In the genomic region with DNA sequence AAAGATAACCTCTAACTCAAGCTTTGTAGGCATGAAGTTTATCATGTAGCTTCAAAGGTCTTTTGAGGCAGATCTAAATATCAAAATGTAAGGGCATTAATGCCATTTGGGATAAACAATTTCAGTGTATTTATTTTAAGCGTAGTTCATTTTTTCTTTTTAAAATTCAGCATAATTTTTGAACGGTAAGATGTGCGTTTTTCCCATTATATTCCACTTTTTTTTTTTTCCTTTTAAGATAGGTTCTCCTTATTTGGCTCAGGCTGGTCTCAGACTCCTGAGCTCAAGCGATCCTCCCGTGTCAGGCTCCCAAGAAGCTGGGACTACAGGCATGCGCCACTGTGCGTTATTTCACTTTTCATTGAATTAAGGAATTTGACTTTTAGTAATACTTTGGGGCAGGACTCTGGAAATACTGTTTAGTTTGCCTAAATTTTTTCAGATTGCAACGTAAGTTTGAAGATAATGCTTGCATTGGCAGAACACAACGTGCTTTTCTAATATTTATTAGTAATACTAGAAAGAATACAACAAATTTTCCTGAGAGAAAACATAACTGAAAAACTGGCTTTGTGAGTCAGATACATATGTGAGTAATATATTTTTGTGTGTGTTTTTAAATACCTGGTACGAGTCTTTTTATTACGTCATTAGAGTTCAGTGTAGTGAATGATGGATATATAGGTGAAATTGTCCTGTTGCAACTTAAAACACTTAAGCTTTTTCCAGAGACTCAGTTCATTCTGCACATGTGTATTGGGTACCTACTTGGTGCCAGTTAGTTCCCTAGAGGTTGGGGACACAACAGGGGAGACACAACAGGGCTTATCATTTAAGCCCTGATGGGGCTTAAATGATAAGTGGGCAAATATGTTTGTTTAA, we compare ENCODE assay signal across 8 cellular contexts. TPM values are rescaled to one million over a fixed set of nuclear protein-coding genes. Genes with fewer than 3 reads are reported as not detected.
DNase-seq lines count a peak whose midpoint lies in the region; ATAC-seq and TF ChIP-seq lines count a peak whose summit lies in the region.

No MANE protein-coding gene starts in this region.

- no peaks in the 10 kb centered on the region for H3K27me3 ChIP-seq in suprapubic skin

- peaks cover under 1% of the 10 kb centered on the region for H3K9me3 ChIP-seq in suprapubic skin

- no peak for TF ChIP-seq CTCF in activated B cell treated with CpG ODN at 0.5 μM for 24 hours (IDR thresholded peaks at IDR 0.05)
- TF ChIP-seq CTCF in suprapubic skin (IDR thresholded peaks at IDR 0.05) = no peak
- no peak for TF ChIP-seq CTCF in osteocyte (IDR thresholded peaks at IDR 0.05)

- POLR2A ChIA-PET in activated B cell treated with CpG ODN at 0.5 μM for 24 hours (lab: Charles Lee) = interaction anchor here (0.6 to 5.8 kb wide), 20 partner anchors 8 to 183 kb away, joined by 3 to 119 read pairs (median 6); no protein-coding TSS in a partner anchor

- no peaks in the 10 kb centered on the region for H3K9me3 Mint-ChIP-seq in activated naive CD4-positive, alpha-beta T cell treated with anti-CD3 and anti-CD28 coated beads, Interleukin-2, amount 50 U/mL, for 24 hours
- H3K9me3 Mint-ChIP-seq in activated B cell treated with CpG ODN at 0.5 μM for 24 hours (peaks cover 3% of the 10 kb centered on the region), immature natural killer cell (peaks cover 0 to 5% (median 0%) of the 10 kb centered on the region in 6 donors), osteocyte (ENCODE audit: unreplicated experiment) (no peaks in the 10 kb centered on the region)

- TF ChIP-seq POLR2A in suprapubic skin (IDR thresholded peaks at IDR 0.05) = no peak

- intact Hi-C loops in activated B cell treated with CpG ODN at 0.5 μM for 24 hours (cut with micrococcal nuclease) = loop anchor here (2.0 to 5.0 kb wide), 4 partner anchors 22 to 355 kb away; a partner anchor contains a TSS

- peaks cover 18% of the 10 kb centered on the region for H3K4me1 ChIP-seq in suprapubic skin

- DNase-seq in activated naive CD4-positive, alpha-beta T cell (lab: John Stamatoyannopoulos, UW) = no peak
- no peak for DNase-seq in activated B cell treated with CpG ODN at 0.5 μM for 24 hours
- DNase-seq in immature natural killer cell = no peak
- DNase-seq in suprapubic skin (ENCODE audit: low spot score in 2 of 2) = no peak
- no peak for DNase-seq in AG08395 (ENCODE audit: low spot score)
- DNase-seq in osteocyte (ENCODE audit: extremely low spot score, unreplicated experiment) = no peak

- no peak for TF ChIP-seq EP300 in suprapubic skin (IDR thresholded peaks at IDR 0.05)

- ATAC-seq in activated B cell treated with CpG ODN at 0.5 μM for 24 hours (ENCODE audit: low read depth) (no peak), GM19395 (IDR thresholded peaks at IDR 0.05; ENCODE audit: unreplicated experiment) (no peak)

- H3K4me3 Mint-ChIP-seq in activated naive CD4-positive, alpha-beta T cell treated with anti-CD3 and anti-CD28 coated beads, Interleukin-2, amount 50 U/mL, for 24 hours = no peak overlapping the region
- peak overlapping the region; percentile 92 for H3K4me3 Mint-ChIP-seq in activated B cell treated with CpG ODN at 0.5 μM for 24 hours
- peak overlapping the region in 3 of 5 donors; percentile 81 to 90 (median 82) for H3K4me3 Mint-ChIP-seq in immature natural killer cell
- H3K4me3 Mint-ChIP-seq in osteocyte (ENCODE audit: unreplicated experiment) = no peak overlapping the region

- H3K4me1 Mint-ChIP-seq in activated naive CD4-positive, alpha-beta T cell treated with anti-CD3 and anti-CD28 coated beads, Interleukin-2, amount 50 U/mL, for 24 hours = peaks cover 31% of the 10 kb centered on the region
- H3K4me1 Mint-ChIP-seq in activated B cell treated with CpG ODN at 0.5 μM for 24 hours (peaks cover 62% of the 10 kb centered on the region), immature natural killer cell (peaks cover 11 to 26% of the 10 kb centered on the region in 2 donors), osteocyte (ENCODE audit: unreplicated experiment) (peaks cover 19% of the 10 kb centered on the region)

- H3K27ac ChIP-seq in suprapubic skin = no peak overlapping the region

- WGBS in suprapubic skin = 58% methylated on average over 11 of the region's 11 CpGs

- H3K27ac Mint-ChIP-seq in activated naive CD4-positive, alpha-beta T cell treated with anti-CD3 and anti-CD28 coated beads, Interleukin-2, amount 50 U/mL, for 24 hours = peak overlapping the region; percentile 30
- peak overlapping the region; percentile 96 for H3K27ac Mint-ChIP-seq in activated B cell treated with CpG ODN at 0.5 μM for 24 hours
- H3K27ac Mint-ChIP-seq in immature natural killer cell = no peak overlapping the region
- no peak overlapping the region for H3K27ac Mint-ChIP-seq in osteocyte (ENCODE audit: unreplicated experiment)

- H3K4me3 ChIP-seq in suprapubic skin = peak overlapping the region; percentile 78

- CTCF ChIA-PET in activated B cell treated with CpG ODN at 0.5 μM for 24 hours (lab: Charles Lee) = interaction anchor here (1.1 to 3.8 kb wide), 7 partner anchors 63 to 187 kb away, joined by 3 to 41 read pairs (median 8); no protein-coding TSS in a partner anchor

- no peaks in the 10 kb centered on the region for H3K27me3 Mint-ChIP-seq in activated naive CD4-positive, alpha-beta T cell treated with anti-CD3 and anti-CD28 coated beads, Interleukin-2, amount 50 U/mL, for 24 hours
- H3K27me3 Mint-ChIP-seq in activated B cell treated with CpG ODN at 0.5 μM for 24 hours (no peaks in the 10 kb centered on the region), immature natural killer cell (ENCODE audit: low read depth in 3 of 3) (peaks cover 4 to 9% (median 5%) of the 10 kb centered on the region in 3 donors), osteocyte (ENCODE audit: unreplicated experiment) (no peaks in the 10 kb centered on the region)

- H3K36me3 Mint-ChIP-seq in activated naive CD4-positive, alpha-beta T cell treated with anti-CD3 and anti-CD28 coated beads, Interleukin-2, amount 50 U/mL, for 24 hours = peaks cover 6% of the 10 kb centered on the region
- peaks cover 55% of the 10 kb centered on the region for H3K36me3 Mint-ChIP-seq in activated B cell treated with CpG ODN at 0.5 μM for 24 hours (ENCODE audit: low read depth)
- peaks cover 0 to 7% (median 5%) of the 10 kb centered on the region in 3 donors for H3K36me3 Mint-ChIP-seq in immature natural killer cell
- peaks cover 3% of the 10 kb centered on the region for H3K36me3 Mint-ChIP-seq in osteocyte (ENCODE audit: unreplicated experiment)

- H3K36me3 ChIP-seq in suprapubic skin = no peaks in the 10 kb centered on the region

RNA-seq across cellular contexts. Expression of a gene that starts 2.2 kb away (rescaled TPM):
- total RNA-seq in activated B cell treated with CpG ODN at 0.5 μM for 24 hours (171 and 207 TPM in 2 replicates), suprapubic skin (10 to 100 TPM; 16.3 to 47.4 (median 27.8) TPM), osteocyte (6.5 and 8.4 TPM in 2 replicates)
- 1 to 10 TPM in 2 of 3 donors, not detected in 1; 4.7 to 7.2 TPM for polyA plus RNA-seq in immature natural killer cell

Comparison
In these comparisons a context has a peak if more than half of its experiments do, and no peak if none do; other contexts are left out.
1. H3K27ac Mint-ChIP-seq: peak in activated naive CD4-positive, alpha-beta T cell treated with anti-CD3 and anti-CD28 coated beads, Interleukin-2, amount 50 U/mL, for 24 hours (single experiment) and activated B cell treated with CpG ODN at 0.5 μM for 24 hours (single experiment); none in immature natural killer cell (0 of 6) and osteocyte (single experiment).
2. H3K4me3 Mint-ChIP-seq: peak in activated B cell treated with CpG ODN at 0.5 μM for 24 hours (single experiment) and immature natural killer cell (3 of 5); none in activated naive CD4-positive, alpha-beta T cell treated with anti-CD3 and anti-CD28 coated beads, Interleukin-2, amount 50 U/mL, for 24 hours (single experiment) and osteocyte (single experiment).